Comparison of ENCODE assay signal across 9 cellular contexts in the genomic region with DNA sequence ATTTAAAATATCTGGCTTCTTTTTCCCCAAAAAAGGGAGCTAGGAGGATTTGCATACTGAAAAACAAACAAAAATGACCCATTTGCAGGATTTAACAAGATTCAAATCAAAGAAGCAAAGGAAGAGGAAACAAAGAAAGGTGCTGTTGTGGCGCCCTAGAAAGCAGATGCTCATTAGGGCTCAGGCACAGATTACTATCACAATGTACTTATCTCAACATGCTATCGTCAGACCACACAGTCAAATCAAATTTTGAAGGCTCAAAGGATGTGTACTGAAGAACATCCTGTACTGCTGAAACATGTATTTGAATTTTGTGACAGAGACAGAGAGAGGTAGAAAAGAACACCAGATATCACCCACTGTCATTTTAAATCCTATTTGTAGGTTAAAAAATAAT. TPM values are rescaled to one million over a fixed set of nuclear protein-coding genes. Genes with fewer than 3 reads are reported as not detected.
DNase-seq lines count a peak whose midpoint lies in the region; ATAC-seq and TF ChIP-seq lines count a peak whose summit lies in the region.
"Had no signal": no experiment of that assay in that cellular context is flagged by ENCODE, and none has a peak within 500 bp of the region (broad histone marks: within the 10 kb centered on the region; RNA-seq: fewer than 3 reads in every experiment).

No MANE protein-coding gene starts in this region.

- BruUV-seq in MCF 10A (replicated peaks; lab: Mats Ljungman, UMichigan): no TSS peak

- H3K9me3 Mint-ChIP-seq in activated T-cell treated with anti-CD3 and anti-CD28 coated beads, Interleukin-2, amount 50 U/mL, for 72 hours: no peaks in the 10 kb centered on the region
- H3K9me3 Mint-ChIP-seq in endothelial cell (ENCODE audit: unreplicated experiment) (no peaks in the 10 kb centered on the region), MCF 10A (ENCODE audit: unreplicated experiment) (no peaks in the 10 kb centered on the region)
- no peaks in the 10 kb centered on the region for H3K9me3 Mint-ChIP-seq in stimulated activated naive CD8-positive, alpha-beta T cell treated with anti-CD3 and anti-CD28 coated beads, Interleukin-15, Interleukin-2, amounts not matched to agents 100 ng/mL and 50 ng/mL, for 24 hours

- POLR2A ChIA-PET in MCF 10A (lab: Yijun Ruan, JAX): interaction anchor here (0.6 to 1.1 kb wide), 3 partner anchors 10 to 68 kb away, joined by 3 to 5 read pairs (median 4); no protein-coding TSS in a partner anchor

- peak; percentile 83 to 84 for ATAC-seq in activated T-cell treated with anti-CD3 and anti-CD28 coated beads, Interleukin-2, amount 50 U/mL, for 72 hours (replicated peaks in 1 of 2)
- ATAC-seq in SK-N-SH treated with all-trans-retinoic acid at 6 μM for 48 hours (peak; percentile 49), HG02763 (IDR thresholded peaks at IDR 0.05; ENCODE audit: unreplicated experiment) (no peak), GM18870 (IDR thresholded peaks at IDR 0.05; ENCODE audit: unreplicated experiment) (no peak)

- peaks cover 0 to 2% of the 10 kb centered on the region in 2 donors for H3K36me3 Mint-ChIP-seq in activated T-cell treated with anti-CD3 and anti-CD28 coated beads, Interleukin-2, amount 50 U/mL, for 72 hours (ENCODE audit: insufficient read depth in 2 of 2)
- H3K36me3 Mint-ChIP-seq in endothelial cell (ENCODE audit: low read depth, unreplicated experiment): no peaks in the 10 kb centered on the region
- H3K36me3 Mint-ChIP-seq in stimulated activated naive CD8-positive, alpha-beta T cell treated with anti-CD3 and anti-CD28 coated beads, Interleukin-15, Interleukin-2, amounts not matched to agents 100 ng/mL and 50 ng/mL, for 24 hours (ENCODE audit: low read depth): no peaks in the 10 kb centered on the region
- peaks cover 6% of the 10 kb centered on the region for H3K36me3 Mint-ChIP-seq in MCF 10A (ENCODE audit: insufficient read depth, unreplicated experiment)

- H3K4me1 Mint-ChIP-seq in activated T-cell treated with anti-CD3 and anti-CD28 coated beads, Interleukin-2, amount 50 U/mL, for 72 hours (ENCODE audit: low read depth): peaks cover 89% of the 10 kb centered on the region
- H3K4me1 Mint-ChIP-seq in endothelial cell (ENCODE audit: unreplicated experiment) (peaks cover 28% of the 10 kb centered on the region), MCF 10A (ENCODE audit: insufficient read depth, unreplicated experiment) (no peaks in the 10 kb centered on the region)
- peaks cover 65% of the 10 kb centered on the region for H3K4me1 Mint-ChIP-seq in stimulated activated naive CD8-positive, alpha-beta T cell treated with anti-CD3 and anti-CD28 coated beads, Interleukin-15, Interleukin-2, amounts not matched to agents 100 ng/mL and 50 ng/mL, for 24 hours (ENCODE audit: low read depth)

- no peak for TF ChIP-seq CTCF in endothelial cell (IDR thresholded peaks at IDR 0.05; ENCODE audit: unreplicated experiment)
- TF ChIP-seq CTCF in MCF 10A (IDR thresholded peaks at IDR 0.05; ENCODE audit: unreplicated experiment): no peak

- CTCF ChIA-PET in MCF 10A (lab: Yijun Ruan, JAX): interaction anchor here (0.6 kb wide), 2 partner anchors 89 to 488 kb away, joined by 4 to 5 read pairs; no protein-coding TSS in a partner anchor

- peak overlapping the region; percentile 86 for H3K27ac Mint-ChIP-seq in activated T-cell treated with anti-CD3 and anti-CD28 coated beads, Interleukin-2, amount 50 U/mL, for 72 hours
- peak overlapping the region; percentile 16 for H3K27ac Mint-ChIP-seq in endothelial cell (ENCODE audit: unreplicated experiment)
- peak overlapping the region; percentile 86 for H3K27ac Mint-ChIP-seq in stimulated activated naive CD8-positive, alpha-beta T cell treated with anti-CD3 and anti-CD28 coated beads, Interleukin-15, Interleukin-2, amounts not matched to agents 100 ng/mL and 50 ng/mL, for 24 hours
- H3K27ac Mint-ChIP-seq in MCF 10A (ENCODE audit: low read depth, unreplicated experiment): no peak overlapping the region

- no peaks in the 10 kb centered on the region for H3K27me3 Mint-ChIP-seq in activated T-cell treated with anti-CD3 and anti-CD28 coated beads, Interleukin-2, amount 50 U/mL, for 72 hours (ENCODE audit: low read depth)
- H3K27me3 Mint-ChIP-seq in endothelial cell (ENCODE audit: unreplicated experiment) (no peaks in the 10 kb centered on the region), MCF 10A (ENCODE audit: insufficient read depth, unreplicated experiment) (no peaks in the 10 kb centered on the region)
- H3K27me3 Mint-ChIP-seq in stimulated activated naive CD8-positive, alpha-beta T cell treated with anti-CD3 and anti-CD28 coated beads, Interleukin-15, Interleukin-2, amounts not matched to agents 100 ng/mL and 50 ng/mL, for 24 hours: no peaks in the 10 kb centered on the region

- H3K4me3 Mint-ChIP-seq in activated T-cell treated with anti-CD3 and anti-CD28 coated beads, Interleukin-2, amount 50 U/mL, for 72 hours: peak overlapping the region; percentile 58 to 70
- H3K4me3 Mint-ChIP-seq in endothelial cell (ENCODE audit: unreplicated experiment) (no peak overlapping the region), MCF 10A (ENCODE audit: unreplicated experiment) (no peak overlapping the region)
- H3K4me3 Mint-ChIP-seq in stimulated activated naive CD8-positive, alpha-beta T cell treated with anti-CD3 and anti-CD28 coated beads, Interleukin-15, Interleukin-2, amounts not matched to agents 100 ng/mL and 50 ng/mL, for 24 hours: peak overlapping the region; percentile 38

- intact Hi-C loops in MCF 10A (cut with micrococcal nuclease): no loop called here

- DNase-seq in activated T-cell treated with anti-CD3 and anti-CD28 coated beads, Interleukin-2, amount 50 U/mL, for 72 hours: peak in 1 of 2 donors; percentile 27
- DNase-seq in activated T-cell treated with anti-CD3 and anti-CD28 coated beads for 4 hours (no peak), endothelial cell (ENCODE audit: low spot score) (no peak), MCF 10A (ENCODE audit: unreplicated experiment) (no peak)
- DNase-seq: NCI-H1694 had no signal

TF ChIP-seq in SK-N-SH treated with all-trans-retinoic acid at 6 μM for 48 hours, 23 proteins besides CTCF, POLR2A, EP300 and RAD21 (continues in another document):
- TF ChIP-seq ZFP3 (CRISPR knock-in tag; IDR thresholded peaks at IDR 0.05) (no peak), ZNF8 (CRISPR knock-in tag; IDR thresholded peaks at IDR 0.05) (no peak), SNAI2 (CRISPR knock-in tag; IDR thresholded peaks at IDR 0.05) (no peak), RARB (CRISPR knock-in tag; IDR thresholded peaks at IDR 0.05) (no peak), TCF4 (CRISPR knock-in tag; IDR thresholded peaks at IDR 0.05; ENCODE audit: borderline replicate concordance) (peak; percentile 87), ZC3H10 (CRISPR knock-in tag; IDR thresholded peaks at IDR 0.05) (no peak), ZNF70 (CRISPR knock-in tag; IDR thresholded peaks at IDR 0.05) (no peak), GLIS3 (CRISPR knock-in tag; IDR thresholded peaks at IDR 0.05) (no peak), ISL1 (CRISPR knock-in tag; IDR thresholded peaks at IDR 0.05) (no peak), BACH2 (CRISPR knock-in tag; IDR thresholded peaks at IDR 0.05; ENCODE audit: borderline replicate concordance) (no peak), ESRRG (CRISPR knock-in tag; IDR thresholded peaks at IDR 0.05) (no peak), CSDC2 (CRISPR knock-in tag; IDR thresholded peaks at IDR 0.05) (no peak), ARNTL (CRISPR knock-in tag; IDR thresholded peaks at IDR 0.05; ENCODE audit: borderline replicate concordance, low read depth) (no peak)
- TF ChIP-seq, protein P1, sequence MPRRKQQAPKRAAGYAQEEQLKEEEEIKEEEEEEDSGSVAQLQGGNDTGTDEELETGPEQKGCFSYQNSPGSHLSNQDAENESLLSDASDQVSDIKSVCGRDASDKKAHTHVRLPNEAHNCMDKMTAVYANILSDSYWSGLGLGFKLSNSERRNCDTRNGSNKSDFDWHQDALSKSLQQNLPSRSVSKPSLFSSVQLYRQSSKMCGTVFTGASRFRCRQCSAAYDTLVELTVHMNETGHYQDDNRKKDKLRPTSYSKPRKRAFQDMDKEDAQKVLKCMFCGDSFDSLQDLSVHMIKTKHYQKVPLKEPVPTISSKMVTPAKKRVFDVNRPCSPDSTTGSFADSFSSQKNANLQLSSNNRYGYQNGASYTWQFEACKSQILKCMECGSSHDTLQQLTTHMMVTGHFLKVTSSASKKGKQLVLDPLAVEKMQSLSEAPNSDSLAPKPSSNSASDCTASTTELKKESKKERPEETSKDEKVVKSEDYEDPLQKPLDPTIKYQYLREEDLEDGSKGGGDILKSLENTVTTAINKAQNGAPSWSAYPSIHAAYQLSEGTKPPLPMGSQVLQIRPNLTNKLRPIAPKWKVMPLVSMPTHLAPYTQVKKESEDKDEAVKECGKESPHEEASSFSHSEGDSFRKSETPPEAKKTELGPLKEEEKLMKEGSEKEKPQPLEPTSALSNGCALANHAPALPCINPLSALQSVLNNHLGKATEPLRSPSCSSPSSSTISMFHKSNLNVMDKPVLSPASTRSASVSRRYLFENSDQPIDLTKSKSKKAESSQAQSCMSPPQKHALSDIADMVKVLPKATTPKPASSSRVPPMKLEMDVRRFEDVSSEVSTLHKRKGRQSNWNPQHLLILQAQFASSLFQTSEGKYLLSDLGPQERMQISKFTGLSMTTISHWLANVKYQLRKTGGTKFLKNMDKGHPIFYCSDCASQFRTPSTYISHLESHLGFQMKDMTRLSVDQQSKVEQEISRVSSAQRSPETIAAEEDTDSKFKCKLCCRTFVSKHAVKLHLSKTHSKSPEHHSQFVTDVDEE (CRISPR knock-in tag; IDR thresholded peaks at IDR 0.05): peak; percentile 95
- TF ChIP-seq, protein P2, sequence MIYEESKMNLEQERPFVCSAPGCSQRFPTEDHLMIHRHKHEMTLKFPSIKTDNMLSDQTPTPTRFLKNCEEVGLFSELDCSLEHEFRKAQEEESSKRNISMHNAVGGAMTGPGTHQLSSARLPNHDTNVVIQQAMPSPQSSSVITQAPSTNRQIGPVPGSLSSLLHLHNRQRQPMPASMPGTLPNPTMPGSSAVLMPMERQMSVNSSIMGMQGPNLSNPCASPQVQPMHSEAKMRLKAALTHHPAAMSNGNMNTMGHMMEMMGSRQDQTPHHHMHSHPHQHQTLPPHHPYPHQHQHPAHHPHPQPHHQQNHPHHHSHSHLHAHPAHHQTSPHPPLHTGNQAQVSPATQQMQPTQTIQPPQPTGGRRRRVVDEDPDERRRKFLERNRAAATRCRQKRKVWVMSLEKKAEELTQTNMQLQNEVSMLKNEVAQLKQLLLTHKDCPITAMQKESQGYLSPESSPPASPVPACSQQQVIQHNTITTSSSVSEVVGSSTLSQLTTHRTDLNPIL (CRISPR knock-in tag; IDR thresholded peaks at IDR 0.05; ENCODE audit: low read depth): no peak

RNA-seq across cellular contexts. Expression of a gene that starts 10.9 kb away (rescaled TPM):
- total RNA-seq in activated T-cell treated with anti-CD3 and anti-CD28 coated beads, Interleukin-2, amount 50 U/mL, for 72 hours: 10 to 100 TPM; 48.4 to 55.1 TPM
- 136 TPM for total RNA-seq in endothelial cell (ENCODE audit: unreplicated experiment)
- 65.4 and 66.8 TPM in 2 replicates for total RNA-seq in MCF 10A (2022)

Comparison
In these comparisons a context has a peak if more than half of its experiments do, and no peak if none do; other contexts are left out.
1. ATAC-seq: peak in activated T-cell treated with anti-CD3 and anti-CD28 coated beads, Interleukin-2, amount 50 U/mL, for 72 hours (2 of 2) and SK-N-SH treated with all-trans-retinoic acid at 6 μM for 48 hours (single experiment); none in HG02763 (single experiment) and GM18870 (single experiment).
2. H3K4me3 Mint-ChIP-seq: peak in activated T-cell treated with anti-CD3 and anti-CD28 coated beads, Interleukin-2, amount 50 U/mL, for 72 hours (2 of 2) and stimulated activated naive CD8-positive, alpha-beta T cell treated with anti-CD3 and anti-CD28 coated beads, Interleukin-15, Interleukin-2, amounts not matched to agents 100 ng/mL and 50 ng/mL, for 24 hours (single experiment); none in endothelial cell (single experiment) and MCF 10A (single experiment).